ENCODE assay signal across 8 cellular contexts in genomic region chr4:122921300-122921699, GRCh38. TPM values are rescaled to one million over a fixed set of nuclear protein-coding genes. Genes with fewer than 3 reads are reported as not detected.
DNase-seq lines count a peak whose midpoint lies in the region; ATAC-seq and TF ChIP-seq lines count a peak whose summit lies in the region.

No MANE protein-coding gene starts in this region.

- peaks cover 34% of the 10 kb centered on the region for H3K4me1 ChIP-seq in Karpas-422 (ENCODE audit: low read length)
- H3K4me1 ChIP-seq in colonic mucosa: no peaks in the 10 kb centered on the region

- H3K27ac ChIP-seq in Karpas-422 (ENCODE audit: low read length): no peak overlapping the region
- H3K27ac ChIP-seq in colonic mucosa: no peak overlapping the region
- H3K27ac ChIP-seq in neural cell (ENCODE audit: low read length): no peak overlapping the region

- H3K9me2 ChIP-seq in Karpas-422 (replicated peaks; ENCODE audit: insufficient read depth, low read length) (no peaks in the 10 kb centered on the region), neural cell (ENCODE audit: insufficient read depth, low read length) (no peaks in the 10 kb centered on the region)

- ATAC-seq in HG02642 (IDR thresholded peaks at IDR 0.05; ENCODE audit: poor library complexity, unreplicated experiment): no peak

- H4K20me1 ChIP-seq in Karpas-422 (ENCODE audit: insufficient read depth, low read depth, low read length) (no peaks in the 10 kb centered on the region), neural cell (ENCODE audit: insufficient read depth) (no peaks in the 10 kb centered on the region)

- intact Hi-C loops in colonic mucosa (cut with DNase I): loop anchor here (5.0 kb wide), 1 partner anchor 164 kb away; no protein-coding TSS in a partner anchor

- H3K36me3 ChIP-seq in BJ (ENCODE audit: control insufficient read depth, insufficient read depth, low read length) (no peaks in the 10 kb centered on the region), Karpas-422 (ENCODE audit: insufficient read depth, low read length) (no peaks in the 10 kb centered on the region), colonic mucosa (no peaks in the 10 kb centered on the region), neural cell (ENCODE audit: insufficient read depth, low read length) (no peaks in the 10 kb centered on the region)

- no peaks in the 10 kb centered on the region for H3K27me3 ChIP-seq in BJ (ENCODE audit: control insufficient read depth, insufficient read depth, low read length)
- H3K27me3 ChIP-seq in Karpas-422 (ENCODE audit: low read length): no peaks in the 10 kb centered on the region
- H3K27me3 ChIP-seq in colonic mucosa: no peaks in the 10 kb centered on the region
- no peaks in the 10 kb centered on the region for H3K27me3 ChIP-seq in neural cell (ENCODE audit: insufficient read depth, low read depth, low read length)

- H3K9ac ChIP-seq in Karpas-422 (ENCODE audit: low read length) (peak overlapping the region; percentile 89), colonic mucosa (ENCODE audit: low read depth in 2 of 2, low read length in 2 of 2) (no peak overlapping the region), neural cell (ENCODE audit: low read length) (peak overlapping the region; percentile 75)

- POLR2A ChIA-PET in BJ (lab: Charles Lee): no interaction called here

- no peaks in the 10 kb centered on the region for H3F3A ChIP-seq in neural cell (ENCODE audit: insufficient read depth, low read length, poor library complexity, severe bottlenecking)

- H3K4me2 ChIP-seq in Karpas-422 (ENCODE audit: low read depth, low read length, poor library complexity, severe bottlenecking) (peak overlapping the region; percentile 95), neural cell (ENCODE audit: low read length) (peak overlapping the region; percentile 74)

- DNase-seq in BJ (ENCODE audit: low read depth) (no peak), Karpas-422 (no peak), colonic mucosa (no peak), DMS114 treated with DMSO at 0.1 percent for 48 hours (lab: John Stamatoyannopoulos, UW; ENCODE audit: unreplicated experiment) (no peak), cerebellar cortex (ENCODE audit: low spot score) (no peak)
- DNase-seq in activated CD8-positive, alpha-beta memory T cell treated with anti-CD3 and anti-CD28 coated beads for 24 hours: no peak

- no peak for TF ChIP-seq RAD21 in neural cell (conservative IDR thresholded peaks at IDR 0.05)

- H2AFZ ChIP-seq in Karpas-422 (ENCODE audit: low read length) (no peak overlapping the region), neural cell (ENCODE audit: low read depth, low read length) (peak overlapping the region; percentile 93)

- H3K79me2 ChIP-seq in Karpas-422 (ENCODE audit: low read length) (peaks cover 50% of the 10 kb centered on the region), neural cell (replicated peaks; ENCODE audit: insufficient read depth, low read length) (peaks cover 17% of the 10 kb centered on the region)

- H3K4me3 ChIP-seq in BJ (ENCODE audit: low read depth, low read length) (peak overlapping the region; percentile 76), Karpas-422 (ENCODE audit: low read length) (peak overlapping the region; percentile 97), colonic mucosa (peak overlapping the region; percentile 87), neural cell (ENCODE audit: low read length) (peak overlapping the region; percentile 89)

- no peak for TF ChIP-seq CTCF in BJ (IDR thresholded peaks at IDR 0.05; ENCODE audit: insufficient read depth, low read depth, low read length)
- TF ChIP-seq CTCF in colonic mucosa (IDR thresholded peaks at IDR 0.05): no peak
- TF ChIP-seq CTCF in neural cell (IDR thresholded peaks at IDR 0.05; ENCODE audit: poor library complexity, severe bottlenecking): no peak

- CTCF ChIA-PET in BJ (lab: Yijun Ruan, JAX): interaction anchor here (0.7 to 2.7 kb wide), 7 partner anchors 10 to 1341 kb away, joined by 3 to 13 read pairs (median 3); no protein-coding TSS in a partner anchor

- no peak for TF ChIP-seq EP300 in neural cell (conservative IDR thresholded peaks at IDR 0.05; ENCODE audit: poor library complexity, severe bottlenecking)

- H3K9me3 ChIP-seq in Karpas-422 (ENCODE audit: low read length): no peaks in the 10 kb centered on the region
- H3K9me3 ChIP-seq in colonic mucosa: no peaks in the 10 kb centered on the region
- no peaks in the 10 kb centered on the region for H3K9me3 ChIP-seq in neural cell (ENCODE audit: low read length)

TF ChIP-seq in neural cell, 6 proteins besides CTCF, POLR2A, EP300 and RAD21:
- TF ChIP-seq EZH2 (IDR thresholded peaks at IDR 0.05; ENCODE audit: borderline replicate concordance, insufficient read depth, low read length, poor library complexity, severe bottlenecking) (no peak), TAF1 (IDR thresholded peaks at IDR 0.05; ENCODE audit: low read depth) (no peak), POLR2AphosphoS5 (IDR thresholded peaks at IDR 0.05) (no peak), SMC3 (conservative IDR thresholded peaks at IDR 0.05; ENCODE audit: poor library complexity) (no peak), MXI1 (conservative IDR thresholded peaks at IDR 0.05; ENCODE audit: poor library complexity, severe bottlenecking) (no peak), REST (IDR thresholded peaks at IDR 0.05; ENCODE audit: borderline replicate concordance) (no peak)
TF ChIP-seq in neural cell: peak in this region for 0.

RNA-seq across cellular contexts. Expression of gene NUDT6, which starts 1.1 kb away (rescaled TPM):
- polyA plus RNA-seq in BJ (2011; rRNA removed) (2.4 and 4.3 TPM in 2 replicates), neural cell (12.4 and 12.5 TPM in 2 replicates)
- polyA minus RNA-seq in BJ (2011; rRNA and poly(A)+ RNA removed): 0.76 and 0.82 TPM in 2 replicates
- total RNA-seq in Karpas-422 (2014; rRNA removed; shearing (Covaris generic); ENCODE audit: low replicate concordance): 17.7 and 18.6 TPM in 2 replicates
- 1 to 10 TPM; 7.9 to 8.3 TPM for total RNA-seq in colonic mucosa
- polyA minus RNA-seq in neural cell: 7.1 and 8.8 TPM in 2 replicates

Comparison
In these comparisons a context has a peak if more than half of its experiments do, and no peak if none do; other contexts are left out.
1. H3K9ac ChIP-seq: peak in Karpas-422 (single experiment) and neural cell (single experiment); none in colonic mucosa (0 of 2).
2. Peak in every context shown above with its lines, with median percentiles within 50 percentile points of each other: H3K4me3 ChIP-seq.